In genomic region chr6:132843316-132844040, GRCh38 we compare ENCODE assay signal across 2 cellular contexts.
TF ChIP-seq lines count a peak whose summit lies in the region.

No MANE protein-coding gene starts in this region.

TF ChIP-seq in HepG2, 621 proteins besides CTCF, POLR2A, EP300 and RAD21 (continues in another document):
- peak; percentile 95 for TF ChIP-seq HOXA5 (CRISPR knock-in tag; IDR thresholded peaks at IDR 0.05)
- TF ChIP-seq ZEB1 (IDR thresholded peaks at IDR 0.05; ENCODE audit: insufficient replicate concordance, low read depth): no peak
- TF ChIP-seq SRSF4 (IDR thresholded peaks at IDR 0.05; ENCODE audit: low read depth, low read length, poor library complexity, severe bottlenecking): no peak
- no peak for TF ChIP-seq ZNF101 (CRISPR knock-in tag; IDR thresholded peaks at IDR 0.05; ENCODE audit: borderline replicate concordance, low read depth)
- TF ChIP-seq ZNF780A (CRISPR knock-in tag; IDR thresholded peaks at IDR 0.05): no peak
- no peak for TF ChIP-seq YEATS4 (CRISPR knock-in tag; IDR thresholded peaks at IDR 0.05; ENCODE audit: borderline replicate concordance)
- TF ChIP-seq SRF (IDR thresholded peaks at IDR 0.05; ENCODE audit: low read depth, low read length): no peak
- TF ChIP-seq ZNF382 (CRISPR knock-in tag; IDR thresholded peaks at IDR 0.05; ENCODE audit: borderline replicate concordance): no peak
- no peak for TF ChIP-seq FIP1L1 (IDR thresholded peaks at IDR 0.05; ENCODE audit: borderline replicate concordance, insufficient read depth, low read depth, low read length)
- no peak for TF ChIP-seq NFKB2 (CRISPR knock-in tag; IDR thresholded peaks at IDR 0.05; ENCODE audit: borderline replicate concordance)
- peak; percentile 47; the same call in 1 of the 2 replicates for TF ChIP-seq ARID3A (IDR thresholded peaks at IDR 0.05; ENCODE audit: low read depth, low read length)
- peak; percentile 62; the same call in 1 of the 2 replicates for TF ChIP-seq ONECUT2 (CRISPR knock-in tag; IDR thresholded peaks at IDR 0.05)
- TF ChIP-seq ARNT2 (CRISPR knock-in tag; IDR thresholded peaks at IDR 0.05; ENCODE audit: low read depth): no peak
- TF ChIP-seq ERF (CRISPR knock-in tag; IDR thresholded peaks at IDR 0.05): no peak
- no peak for TF ChIP-seq STAG1 (CRISPR knock-in tag; IDR thresholded peaks at IDR 0.05)
- TF ChIP-seq ZFP41 (CRISPR knock-in tag; IDR thresholded peaks at IDR 0.05; ENCODE audit: borderline replicate concordance): no peak
- no peak for TF ChIP-seq AGO1 (IDR thresholded peaks at IDR 0.05; ENCODE audit: low read depth, low read length, poor library complexity, severe bottlenecking)
- no peak for TF ChIP-seq RFX1 (IDR thresholded peaks at IDR 0.05)
- TF ChIP-seq PREB (CRISPR knock-in tag; IDR thresholded peaks at IDR 0.05): no peak
- TF ChIP-seq LRRFIP1 (CRISPR knock-in tag; conservative IDR thresholded peaks at IDR 0.05): no peak
- peak; percentile 54; the same call in 1 of the 2 replicates for TF ChIP-seq SMAD3 (CRISPR knock-in tag; IDR thresholded peaks at IDR 0.05)
- TF ChIP-seq ZNF546 (CRISPR knock-in tag; conservative IDR thresholded peaks at IDR 0.05): no peak
- no peak for TF ChIP-seq TERF1 (CRISPR knock-in tag; IDR thresholded peaks at IDR 0.05)
- no peak for TF ChIP-seq ZNF292 (CRISPR knock-in tag; IDR thresholded peaks at IDR 0.05; ENCODE audit: borderline replicate concordance, low read depth)
- no peak for TF ChIP-seq ZZZ3 (CRISPR knock-in tag; IDR thresholded peaks at IDR 0.05; ENCODE audit: borderline replicate concordance)
- TF ChIP-seq E2F1 (CRISPR knock-in tag; IDR thresholded peaks at IDR 0.05): no peak

TF ChIP-seq in WTC11, 78 proteins besides CTCF, POLR2A, EP300 and RAD21:
- no peak for TF ChIP-seq USF2 (CRISPR knock-in tag; IDR thresholded peaks at IDR 0.05)
